11 cellular contexts compared by ENCODE assay signal in the genomic region with DNA sequence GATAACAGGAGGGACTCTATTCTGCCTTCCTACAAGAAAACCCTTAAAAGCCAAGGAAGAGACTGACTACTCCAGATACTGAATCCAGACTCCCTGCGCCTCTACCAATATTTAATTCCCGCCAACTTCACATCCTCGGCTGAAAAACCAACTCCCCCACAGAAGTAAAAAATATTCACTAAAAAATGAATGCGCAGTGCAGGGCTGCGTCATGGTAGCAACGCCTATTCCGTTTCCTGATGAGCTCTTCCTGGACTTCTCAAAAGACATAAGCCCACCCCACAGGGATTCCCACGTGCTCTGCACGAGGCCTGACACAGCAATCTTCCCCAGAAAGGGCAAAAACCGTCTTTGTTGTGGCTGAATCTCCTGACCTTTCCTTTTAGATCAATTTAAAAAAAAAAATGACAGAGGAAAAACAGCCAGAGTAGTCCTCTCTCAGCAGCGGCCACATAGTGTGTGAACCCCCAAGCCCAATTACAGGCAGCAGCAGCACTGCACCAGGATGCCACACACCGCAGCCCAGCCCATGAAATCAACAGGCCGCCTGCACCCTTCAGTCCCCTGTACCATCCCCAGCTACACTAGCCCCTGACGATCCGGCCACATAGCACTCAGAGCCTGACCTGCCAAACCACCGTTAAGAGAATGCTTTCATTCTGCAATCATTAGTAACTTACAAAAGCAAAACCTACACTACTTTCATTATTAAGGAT.
"Had no signal": no experiment of that assay in that cellular context is flagged by ENCODE, and none has a peak within 500 bp of the region (broad histone marks: within the 10 kb centered on the region; RNA-seq: fewer than 3 reads in every experiment).

No MANE protein-coding gene starts in this region.

- H3K27me3 ChIP-seq: brain microvascular endothelial cell, thyroid gland had no signal

- H3K9me3 Mint-ChIP-seq: activated B cell treated with CpG ODN at 0.5 μM for 24 hours; activated naive CD8-positive, alpha-beta T cell treated with anti-CD3 and anti-CD28 coated beads, Interleukin-2, amount 10 ng/mL, durations not matched to agents 7 days and 5 days; nephron; T-helper 2 cell treated with Interferon-gamma antibody and Interleukin-4, amounts not matched to agents 5 μg/mL and 100 μg/mL, for 36 hours had no signal

- H3K9me3 ChIP-seq: left ventricle myocardium inferior, thyroid gland had no signal

- H3K27ac ChIP-seq: brain microvascular endothelial cell, left ventricle myocardium inferior, thyroid gland had no signal

- H3K4me3 ChIP-seq: left ventricle myocardium inferior, thyroid gland had no signal

- H3K27me3 Mint-ChIP-seq: activated B cell treated with CpG ODN at 0.5 μM for 24 hours; activated naive CD8-positive, alpha-beta T cell treated with anti-CD3 and anti-CD28 coated beads, Interleukin-2, amount 10 ng/mL, durations not matched to agents 7 days and 5 days had no signal

- H3K4me3 Mint-ChIP-seq: activated B cell treated with CpG ODN at 0.5 μM for 24 hours; activated naive CD8-positive, alpha-beta T cell treated with anti-CD3 and anti-CD28 coated beads, Interleukin-2, amount 10 ng/mL, durations not matched to agents 7 days and 5 days; nephron; T-helper 2 cell treated with Interferon-gamma antibody and Interleukin-4, amounts not matched to agents 5 μg/mL and 100 μg/mL, for 36 hours had no signal

- H3K4me1 Mint-ChIP-seq: activated B cell treated with CpG ODN at 0.5 μM for 24 hours had no signal

- DNase-seq: activated B cell treated with CpG ODN at 0.5 μM for 24 hours; activated CD4-positive, alpha-beta T cell treated with anti-CD3 and anti-CD28 coated beads for 48 hours; activated effector memory CD4-positive, alpha-beta T cell treated with anti-CD3 and anti-CD28 coated beads, Interleukin-2, amount 50 U/mL, for 16 hours; activated naive CD8-positive, alpha-beta T cell treated with anti-CD3 and anti-CD28 coated beads, Interleukin-2, amount 10 ng/mL, durations not matched to agents 7 days and 5 days; cortex of kidney; effector CD4-positive, alpha-beta T cell had no signal

- H3K27ac Mint-ChIP-seq: activated B cell treated with CpG ODN at 0.5 μM for 24 hours; activated naive CD8-positive, alpha-beta T cell treated with anti-CD3 and anti-CD28 coated beads, Interleukin-2, amount 10 ng/mL, durations not matched to agents 7 days and 5 days; nephron; T-helper 2 cell treated with Interferon-gamma antibody and Interleukin-4, amounts not matched to agents 5 μg/mL and 100 μg/mL, for 36 hours had no signal
